Comparison of ENCODE assay signal across 25 cellular contexts in the genomic region with DNA sequence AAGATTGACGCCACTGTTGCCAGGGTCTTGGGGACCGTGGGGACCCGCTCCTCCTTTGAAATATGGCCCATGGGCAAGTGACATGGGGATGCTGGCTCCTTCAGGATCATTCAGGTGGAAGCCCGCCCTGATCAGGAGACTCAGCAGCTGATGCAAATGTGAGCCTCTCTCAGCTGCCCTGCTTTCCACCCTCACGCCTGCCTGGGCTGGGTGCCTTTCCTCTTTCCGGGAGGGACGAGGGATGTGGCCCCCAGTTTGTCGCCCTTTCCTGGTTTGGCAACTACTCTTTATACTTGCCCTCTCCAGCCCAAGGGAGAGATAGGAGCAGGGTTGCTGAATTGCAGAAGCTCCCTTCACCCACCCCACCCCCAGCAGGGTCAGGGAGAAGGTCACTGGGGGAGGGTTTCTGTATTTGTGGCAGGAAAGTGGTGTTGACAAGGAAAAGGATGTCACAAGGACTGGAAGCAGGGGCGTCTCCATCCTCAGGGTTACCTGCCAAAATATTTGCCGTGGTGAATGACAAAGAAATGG. TPM values are rescaled to one million over a fixed set of nuclear protein-coding genes. Genes with fewer than 3 reads are reported as not detected.
DNase-seq lines count a peak whose midpoint lies in the region; ATAC-seq, FAIRE-seq and TF ChIP-seq lines count a peak whose summit lies in the region.
"Had no signal": no experiment of that assay in that cellular context is flagged by ENCODE, and none has a peak within 500 bp of the region (broad histone marks: within the 10 kb centered on the region; RNA-seq: fewer than 3 reads in every experiment).

No MANE protein-coding gene starts in this region.

- no peaks in the 10 kb centered on the region for H3K79me1 ChIP-seq in neuronal stem cell (ENCODE audit: low read depth, low read length)

- H3K9me3 ChIP-seq in neuronal stem cell (replicated peaks in 1 of 2; ENCODE audit: control insufficient read depth in 2 of 2, insufficient read depth in 1 of 2, low read depth in 1 of 2, low read length in 2 of 2) = no peaks in the 10 kb centered on the region
- H3K9me3 ChIP-seq: MG63, SJCRH30 had no signal

- H3K9ac ChIP-seq in neuronal stem cell (ENCODE audit: low read depth, low read length, poor library complexity) = no peak overlapping the region
- H3K9ac ChIP-seq: BLaER1 had no signal

- no peaks in the 10 kb centered on the region for H3K36me3 ChIP-seq in neuronal stem cell (replicated peaks in 1 of 2; ENCODE audit: control insufficient read depth in 2 of 2, insufficient read depth in 2 of 2, low read length in 2 of 2)
- H3K36me3 ChIP-seq: BLaER1, MG63, SJCRH30 had no signal

- no peak overlapping the region for H3K4me3 Mint-ChIP-seq in activated B cell treated with CpG ODN at 0.5 μM for 24 hours
- H3K4me3 Mint-ChIP-seq: activated CD8-positive, alpha-beta T cell treated with anti-CD3 and anti-CD28 coated beads for 36 hours; activated naive CD4-positive, alpha-beta T cell treated with anti-CD3 and anti-CD28 coated beads for 36 hours had no signal

- H2AK5ac ChIP-seq in neuronal stem cell (ENCODE audit: low read depth, low read length) = no peak overlapping the region

- peak overlapping the region; percentile 31 for H3K18ac ChIP-seq in neuronal stem cell (ENCODE audit: low read length)

- H3K4me1 ChIP-seq in neuronal stem cell (ENCODE audit: control insufficient read depth in 2 of 2, insufficient read depth in 1 of 2, low read depth in 1 of 2, low read length in 2 of 2) = peaks cover 13 to 14% of the 10 kb centered on the region in 2 donors
- H3K4me1 ChIP-seq: BLaER1 had no signal

- WGBS in neuronal stem cell (ENCODE audit: extremely low coverage in 2 of 2, insufficient read length in 2 of 2, insufficient replicate concordance in 1 of 2), 2 donors = no CpG with 5 or more reads among the region's 10 CpGs

- no peak for TF ChIP-seq CTCF in activated B cell treated with CpG ODN at 0.5 μM for 24 hours (IDR thresholded peaks at IDR 0.05)

- H3K27me3 ChIP-seq in neuronal stem cell (ENCODE audit: control insufficient read depth in 3 of 3, insufficient read depth in 3 of 3, low read depth in 1 of 3, low read length in 3 of 3) = peaks cover 0 to 14% (median 0%) of the 10 kb centered on the region in 3 experiments
- H3K27me3 ChIP-seq: BLaER1, MG63, SJCRH30 had no signal

- CTCF ChIA-PET in activated B cell treated with CpG ODN at 0.5 μM for 24 hours (lab: Charles Lee) = interaction anchor here (1.0 to 10.9 kb wide), 14 partner anchors 8 to 441 kb away, joined by 3 to 167 read pairs (median 16); a partner anchor contains a TSS

- no peak for FAIRE-seq in urothelium cell line (lab: Jason Lieb, UNC)
- FAIRE-seq: D721Med had no signal

- peak overlapping the region; percentile 24 for H3K27ac Mint-ChIP-seq in activated B cell treated with CpG ODN at 0.5 μM for 24 hours
- H3K27ac Mint-ChIP-seq: activated CD8-positive, alpha-beta T cell treated with anti-CD3 and anti-CD28 coated beads for 36 hours; activated naive CD4-positive, alpha-beta T cell treated with anti-CD3 and anti-CD28 coated beads for 36 hours had no signal

- peak overlapping the region; percentile 48 for H2AFZ ChIP-seq in neuronal stem cell (ENCODE audit: low read length)

- POLR2A ChIA-PET in activated B cell treated with CpG ODN at 0.5 μM for 24 hours (lab: Charles Lee) = interaction anchor here (1.0 to 3.8 kb wide), 6 partner anchors 14 to 111 kb away, joined by 3 to 23 read pairs (median 6); no protein-coding TSS in a partner anchor

- H4K91ac ChIP-seq in neuronal stem cell (ENCODE audit: low read depth, low read length, poor library complexity) = no peak overlapping the region

- peak overlapping the region; percentile 29 for H2BK15ac ChIP-seq in neuronal stem cell (ENCODE audit: low read length)

- no peak overlapping the region for H4K8ac ChIP-seq in neuronal stem cell (ENCODE audit: low read depth, low read length)

- no peak overlapping the region for H2BK12ac ChIP-seq in neuronal stem cell (ENCODE audit: low read length)

- DNase-seq in MV-4-11 (lab: John Stamatoyannopoulos, UW) = peak; percentile 3
- no peak for DNase-seq in activated B cell treated with CpG ODN at 0.5 μM for 24 hours
- no peak for DNase-seq in left ventricle myocardium superior
- DNase-seq in neuronal stem cell (ENCODE audit: low spot score) = no peak
- no peak for DNase-seq in urothelium cell line (ENCODE audit: low spot score)
- no peak for DNase-seq in activated naive CD4-positive, alpha-beta T cell treated with Interleukin-2 at 50 U/mL for 16 hours
- DNase-seq in stimulated activated CD4-positive, alpha-beta T cell treated with anti-CD3 and anti-CD28 coated beads, Interleukin-12 subunit alpha, Interleukin-12 subunit beta, amount 100 ng/mL, for 4 hours = no peak
- DNase-seq: activated CD8-positive, alpha-beta T cell treated with anti-CD3 and anti-CD28 coated beads for 36 hours; activated naive CD4-positive, alpha-beta T cell treated with anti-CD3 and anti-CD28 coated beads for 36 hours; activated T-cell treated with anti-CD3 and anti-CD28 coated beads, Interleukin-2, amount 50 U/mL, for 1 hour; central memory CD4-positive, alpha-beta T cell; foreskin melanocyte; MG63; midbrain; NCI-H1436; NCI-H2171; NCI-H774 had no signal

- H3K27me3 Mint-ChIP-seq in activated B cell treated with CpG ODN at 0.5 μM for 24 hours = no peaks in the 10 kb centered on the region
- H3K27me3 Mint-ChIP-seq: activated CD8-positive, alpha-beta T cell treated with anti-CD3 and anti-CD28 coated beads for 36 hours had no signal

- H3K4me3 ChIP-seq in neuronal stem cell (ENCODE audit: low read length in 2 of 2) = no peak overlapping the region
- H3K4me3 ChIP-seq: BLaER1, MG63, SJCRH30 had no signal

- H3K4me1 Mint-ChIP-seq in activated B cell treated with CpG ODN at 0.5 μM for 24 hours = peaks cover 10% of the 10 kb centered on the region

- H3K23ac ChIP-seq in neuronal stem cell (ENCODE audit: low read depth, low read length, poor library complexity) = no peak overlapping the region

- H3K36me3 Mint-ChIP-seq in activated B cell treated with CpG ODN at 0.5 μM for 24 hours (ENCODE audit: low read depth) = peaks cover 9% of the 10 kb centered on the region

- no peak overlapping the region for H3K27ac ChIP-seq in neuronal stem cell (replicated peaks; ENCODE audit: low read length)
- H3K27ac ChIP-seq: BLaER1, HL-60 had no signal

- no peak for ATAC-seq in activated B cell treated with CpG ODN at 0.5 μM for 24 hours (ENCODE audit: low read depth)
- ATAC-seq in left ventricle myocardium superior = peak; percentile 53
- no peak for ATAC-seq in HG03196 (IDR thresholded peaks at IDR 0.05; ENCODE audit: unreplicated experiment)
- ATAC-seq: activated CD8-positive, alpha-beta T cell treated with anti-CD3 and anti-CD28 coated beads for 36 hours had no signal

- intact Hi-C loops in activated B cell treated with CpG ODN at 0.5 μM for 24 hours (cut with micrococcal nuclease) = no loop called here
- intact Hi-C loops in left ventricle myocardium superior (cut with micrococcal nuclease) = loop anchor here (5.0 kb wide), 1 partner anchor 108 kb away; no protein-coding TSS in a partner anchor

- H2BK5ac ChIP-seq in neuronal stem cell (ENCODE audit: low read length) = no peak overlapping the region

- no peak overlapping the region for H3K4ac ChIP-seq in neuronal stem cell (ENCODE audit: low read length)

- H3K4me2 ChIP-seq in neuronal stem cell (ENCODE audit: insufficient read depth, low read length, poor library complexity, severe bottlenecking) = no peak overlapping the region
- H3K4me2 ChIP-seq: BLaER1 had no signal

- no peak overlapping the region for H3K14ac ChIP-seq in neuronal stem cell (ENCODE audit: low read length)

- H2BK120ac ChIP-seq in neuronal stem cell (ENCODE audit: low read depth, low read length) = no peak overlapping the region

- H3K9me3 Mint-ChIP-seq in activated B cell treated with CpG ODN at 0.5 μM for 24 hours = no peaks in the 10 kb centered on the region
- H3K9me3 Mint-ChIP-seq: activated CD8-positive, alpha-beta T cell treated with anti-CD3 and anti-CD28 coated beads for 36 hours; activated naive CD4-positive, alpha-beta T cell treated with anti-CD3 and anti-CD28 coated beads for 36 hours had no signal

RNA-seq across cellular contexts. Expression of a gene that starts 21.8 kb away (rescaled TPM):
- total RNA-seq in activated B cell treated with CpG ODN at 0.5 μM for 24 hours (7.2 and 8.1 TPM in 2 replicates), left ventricle myocardium superior (1.9 TPM)
- not detected for polyA plus RNA-seq in neuronal stem cell (2013, experiment 1 of 2)
- not detected for polyA plus RNA-seq in neuronal stem cell (2013, experiment 2 of 2)
- total RNA-seq: activated CD8-positive, alpha-beta T cell treated with anti-CD3 and anti-CD28 coated beads for 36 hours; activated naive CD4-positive, alpha-beta T cell treated with anti-CD3 and anti-CD28 coated beads for 36 hours; epithelial cell of proximal tubule; kidney epithelial cell; SJCRH30; T-helper 2 cell treated with Interferon-gamma antibody and Interleukin-4, amounts not matched to agents 100 ng/mL and 5 ng/mL, for 36 hours had no signal

RNA-seq across cellular contexts. Expression of a gene that starts 48.6 kb away (rescaled TPM):
- 37.1 and 48.7 TPM in 2 replicates for total RNA-seq in activated B cell treated with CpG ODN at 0.5 μM for 24 hours
- total RNA-seq in left ventricle myocardium superior = 9.1 TPM
- polyA plus RNA-seq in neuronal stem cell (2013, experiment 1 of 2) = 18.4 TPM
- polyA plus RNA-seq in neuronal stem cell (2013, experiment 2 of 2) = 18.0 TPM
